10 cellular contexts compared by ENCODE assay signal in genomic region chr20:41002842-41003142, GRCh38. TPM values are rescaled to one million over a fixed set of nuclear protein-coding genes. Genes with fewer than 3 reads are reported as not detected.
DNase-seq lines count a peak whose midpoint lies in the region; ATAC-seq, FAIRE-seq and TF ChIP-seq lines count a peak whose summit lies in the region.
"Had no signal": no experiment of that assay in that cellular context is flagged by ENCODE, and none has a peak within 500 bp of the region (broad histone marks: within the 10 kb centered on the region; RNA-seq: fewer than 3 reads in every experiment).

No MANE protein-coding gene starts in this region.

- H3K9me1 ChIP-seq in IMR-90 (ENCODE audit: insufficient read depth, low read length), result peaks cover 24% of the 10 kb centered on the region

- H3K27ac ChIP-seq in A549, result peak overlapping the region; percentile 84 to 89
- peak overlapping the region; percentile 87 for H3K27ac ChIP-seq in IMR-90 (ENCODE audit: insufficient read depth, low read length)
- H3K27ac ChIP-seq in brain microvascular endothelial cell, result peak overlapping the region; percentile 91
- H3K27ac ChIP-seq in muscle layer of duodenum (ENCODE audit: low read length), result peak overlapping the region; percentile 95

- TF ChIP-seq RAD21 in A549 (conservative IDR thresholded peaks at IDR 0.05 in 1 of 2, IDR thresholded peaks at IDR 0.05 in 1 of 2) (no peak), IMR-90 (IDR thresholded peaks at IDR 0.05; ENCODE audit: low read length) (no peak)

- in situ Hi-C loops in IMR-90 (cut with MboI; ENCODE audit: low sequenced_read_pairs), result no loop called here
- in situ Hi-C loops in brain microvascular endothelial cell (cut with HindIII; ENCODE audit: low pct_ligation_motif_present, low sequenced_read_pairs), result no loop called here

- H3K14ac ChIP-seq in IMR-90 (replicated peaks; ENCODE audit: low read depth, low read length), result peak overlapping the region; percentile 87

- H3K18ac ChIP-seq in IMR-90 (ENCODE audit: low read depth, low read length), result peak overlapping the region; percentile 79

- peak overlapping the region; percentile 95 for H2BK120ac ChIP-seq in IMR-90 (ENCODE audit: low read depth, low read length)

- H3K36me3 ChIP-seq in IMR-90 (ENCODE audit: control insufficient read depth, insufficient read depth, low read length) (no peaks in the 10 kb centered on the region), brain microvascular endothelial cell (replicated peaks) (no peaks in the 10 kb centered on the region), muscle layer of duodenum (ENCODE audit: control insufficient read depth in 1 of 2, insufficient read depth in 2 of 2, low read length in 2 of 2) (peaks cover 0 to 4% of the 10 kb centered on the region in 2 donors)
- H3K36me3 ChIP-seq: heart left ventricle, thoracic aorta had no signal

- H3K27me3 ChIP-seq in IMR-90 (ENCODE audit: control insufficient read depth, insufficient read depth, low read length), result no peaks in the 10 kb centered on the region
- H3K27me3 ChIP-seq in brain microvascular endothelial cell (replicated peaks), result no peaks in the 10 kb centered on the region
- H3K27me3 ChIP-seq in muscle layer of duodenum (ENCODE audit: low read depth, low read length), result no peaks in the 10 kb centered on the region
- H3K27me3 ChIP-seq: heart left ventricle had no signal

- CTCF ChIA-PET in A549 (lab: Yijun Ruan, JAX), result interaction anchor here (1.1 to 4.1 kb wide), 4 partner anchors 12 to 93 kb away, joined by 3 to 35 read pairs (median 6); no protein-coding TSS in a partner anchor
- CTCF ChIA-PET in IMR-90 (lab: Yijun Ruan, JAX), result interaction anchor here (0.6 to 1.2 kb wide), 2 partner anchors 12 to 481 kb away, joined by 3 to 6 read pairs; no protein-coding TSS in a partner anchor

- H3K4me2 ChIP-seq in A549 (peak overlapping the region; percentile 62), IMR-90 (ENCODE audit: low read depth, low read length) (peak overlapping the region; percentile 13)

- H3K23ac ChIP-seq in IMR-90 (ENCODE audit: low read depth, low read length), result peak overlapping the region; percentile 63; the same call in 1 of the 2 replicates

- H3K56ac ChIP-seq in IMR-90 (ENCODE audit: extremely low read depth, insufficient read depth, low read length), result peak overlapping the region; percentile 85

- peak overlapping the region; percentile 94 for H2AK5ac ChIP-seq in IMR-90 (ENCODE audit: low read depth, low read length)

- peak overlapping the region; percentile 89 for H2BK20ac ChIP-seq in IMR-90 (ENCODE audit: low read depth, low read length)

- H4K20me1 ChIP-seq in IMR-90 (ENCODE audit: insufficient read depth, low read length), result no peaks in the 10 kb centered on the region; the same call in 1 of the 2 replicates

- POLR2A ChIA-PET in A549 (lab: Yijun Ruan, JAX), result interaction anchor here (0.7 kb wide), 1 partner anchor 14 kb away, joined by 3 read pairs; no protein-coding TSS in a partner anchor
- POLR2A ChIA-PET in IMR-90 (lab: Charles Lee; ENCODE audit: unreplicated experiment), result no interaction called here

- no peak for TF ChIP-seq CTCF in A549 (IDR thresholded peaks at IDR 0.05)
- no peak for TF ChIP-seq CTCF in IMR-90 (conservative IDR thresholded peaks at IDR 0.05; ENCODE audit: low read depth, low read length)
- TF ChIP-seq CTCF in brain microvascular endothelial cell (IDR thresholded peaks at IDR 0.05; ENCODE audit: low read depth, low read length, missing control alignments), result no peak

- DNase-seq in A549 (ENCODE audit: low read depth in 1 of 2, low spot score in 1 of 2) (no peak), IMR-90 (no peak), brain microvascular endothelial cell (no peak), DMS153 treated with DMSO at 0.1 percent for 48 hours (lab: John Stamatoyannopoulos, UW; ENCODE audit: unreplicated experiment) (no peak)
- DNase-seq in stimulated activated CD4-positive, alpha-beta T cell treated with anti-CD3 and anti-CD28 coated beads, Interleukin-12 subunit alpha, Interleukin-12 subunit beta, amount 100 ng/mL, for 4 hours, result no peak

- BruUV-seq in IMR-90 (replicated peaks; lab: Mats Ljungman, UMichigan), result no TSS peak

- H2BK5ac ChIP-seq in IMR-90 (ENCODE audit: low read depth, low read length, poor library complexity, severe bottlenecking), result peak overlapping the region; percentile 90

- peak overlapping the region; percentile 83 for H2AFZ ChIP-seq in IMR-90 (replicated peaks; ENCODE audit: low read length, poor library complexity)

- H3K4me3 ChIP-seq in A549 (no peak overlapping the region), IMR-90 (ENCODE audit: insufficient read depth, low read depth, low read length) (no peak overlapping the region), brain microvascular endothelial cell (ENCODE audit: low read depth, low read length) (peak overlapping the region; percentile 32), muscle layer of duodenum (ENCODE audit: low read depth in 1 of 2, low read length in 2 of 2) (no peak overlapping the region)
- H3K4me3 ChIP-seq: heart left ventricle, thoracic aorta had no signal

- intact Hi-C loops in IMR-90 (cut with micrococcal nuclease), result no loop called here

- peaks cover 4 to 54% of the 10 kb centered on the region in 2 experiments; a peak in 3 of 4 replicates for H3K79me1 ChIP-seq in IMR-90 (ENCODE audit: low read depth in 1 of 2, low read length in 2 of 2)

- TF ChIP-seq POLR2A in A549 (IDR thresholded peaks at IDR 0.05; ENCODE audit: low read length) (no peak), IMR-90 (IDR thresholded peaks at IDR 0.05; ENCODE audit: low read depth, low read length) (no peak)

- peak overlapping the region; percentile 48 for H2AK9ac ChIP-seq in IMR-90 (replicated peaks; ENCODE audit: low read depth, low read length, poor library complexity)

- peak overlapping the region; percentile 22 to 65 for H4K8ac ChIP-seq in IMR-90 (ENCODE audit: low read depth in 2 of 2, low read length in 2 of 2)

- no peak; a peak in 1 of 6 replicates for ATAC-seq in A549
- no peak for ATAC-seq in IMR-90 (ENCODE audit: low read depth)
- ATAC-seq in HG02610 (IDR thresholded peaks at IDR 0.05; ENCODE audit: unreplicated experiment), result no peak
- no peak for ATAC-seq in GM21447 (IDR thresholded peaks at IDR 0.05; ENCODE audit: unreplicated experiment)

- FAIRE-seq in A549 (lab: Jason Lieb, UNC), result no peak

- 94% methylated on average over 1 of the region's 1 CpG for WGBS in A549 (ENCODE audit: missing lambda C conversion rate)
- no CpG with 5 or more reads among the region's 1 CpG for WGBS in IMR-90 (ENCODE audit: extremely low coverage in 2 of 2, insufficient read length in 1 of 2), 2 experiments

- peak overlapping the region; percentile 63; the same call in 2 of the 3 replicates for H2BK15ac ChIP-seq in IMR-90 (ENCODE audit: low read depth, low read length)

- peak overlapping the region; percentile 53 for H4K5ac ChIP-seq in IMR-90 (ENCODE audit: low read depth, low read length)

- dilution Hi-C loops in IMR-90 (cut with HindIII; ENCODE audit: low sequenced_read_pairs, unreplicated experiment), result no loop called here

- no peak for TF ChIP-seq EP300 in A549 (IDR thresholded peaks at IDR 0.05)

- H3K9ac ChIP-seq in IMR-90 (ENCODE audit: low read depth, low read length), result peak overlapping the region; percentile 8; the same call in 1 of the 2 replicates

- H3K9me3 ChIP-seq in A549 (peaks cover 10% of the 10 kb centered on the region), IMR-90 (ENCODE audit: control insufficient read depth, insufficient read depth, low read length) (no peaks in the 10 kb centered on the region), muscle layer of duodenum (ENCODE audit: control insufficient read depth in 1 of 2, low read length in 2 of 2) (no peaks in the 10 kb centered on the region)
- H3K9me3 ChIP-seq: thoracic aorta had no signal

- peak overlapping the region; percentile 85 for H3K4ac ChIP-seq in IMR-90 (ENCODE audit: low read depth, low read length)

- H3K4me1 ChIP-seq in A549, result peaks cover 42% of the 10 kb centered on the region
- peaks cover 24% of the 10 kb centered on the region for H3K4me1 ChIP-seq in IMR-90 (ENCODE audit: control insufficient read depth, insufficient read depth, low read length)
- peaks cover 6 to 34% of the 10 kb centered on the region in 2 donors for H3K4me1 ChIP-seq in muscle layer of duodenum (ENCODE audit: control insufficient read depth in 1 of 2, insufficient read depth in 2 of 2, low read length in 2 of 2)

- H4K91ac ChIP-seq in IMR-90 (ENCODE audit: insufficient read depth, low read depth, low read length), result peak overlapping the region; percentile 95

TF ChIP-seq in A549, 52 proteins besides CTCF, POLR2A, EP300 and RAD21:
- TF ChIP-seq CHD2 (IDR thresholded peaks at IDR 0.05; ENCODE audit: low read length, partially characterized antibody) (no peak), BHLHE40 (IDR thresholded peaks at IDR 0.05; ENCODE audit: low read depth, low read length) (no peak)

TF ChIP-seq in IMR-90, 13 proteins besides CTCF, POLR2A, EP300 and RAD21:
- TF ChIP-seq ELK1 (IDR thresholded peaks at IDR 0.05; ENCODE audit: borderline replicate concordance, low read depth, low read length) (no peak), NFE2L2 (IDR thresholded peaks at IDR 0.05; ENCODE audit: low read depth, low read length) (no peak), MAZ (IDR thresholded peaks at IDR 0.05; ENCODE audit: borderline replicate concordance, low read depth, low read length) (no peak), CEBPB (IDR thresholded peaks at IDR 0.05; ENCODE audit: low read depth, low read length) (no peak)

RNA-seq across cellular contexts. Expression of gene TOP1, which starts 25.8 kb away (rescaled TPM):
- 20.8 and 28.3 TPM in 2 replicates for polyA plus RNA-seq in A549 (2011; rRNA removed)
- polyA plus RNA-seq in A549 (2012; cell fraction: cytosol; rRNA removed), result 6.5 and 6.9 TPM in 2 replicates
- 7.5 and 10.8 TPM in 2 replicates for polyA plus RNA-seq in A549 (2012; cell fraction: nucleus; rRNA removed)
- polyA plus RNA-seq in A549 (2017; fragmentation: RNase III; extraction: RNeasy Plus Mini Kit Qiagen cat#74134 plus additional on column Dnase treatment), result 68.0 to 73.7 TPM (median 70.6 TPM) in 3 replicates
- 13.2 and 15.6 TPM in 2 replicates for polyA minus RNA-seq in A549 (2011; rRNA and poly(A)+ RNA removed)
- total RNA-seq in IMR-90 (2012; rRNA removed), result 14.0 and 20.8 TPM in 2 replicates
- polyA plus RNA-seq in IMR-90 (2012; rRNA removed), result 14.7 and 21.5 TPM in 2 replicates
- polyA plus RNA-seq in IMR-90 (2012; cell fraction: cytosol; rRNA removed), result 3.9 and 6.4 TPM in 2 replicates
- 3.2 and 18.6 TPM in 2 replicates for polyA plus RNA-seq in IMR-90 (2012; cell fraction: nucleus; rRNA removed; ENCODE audit: low replicate concordance)
